In genomic region chr5:41795125-41795524, GRCh38 we compare ENCODE assay signal across 16 cellular contexts.
DNase-seq lines count a peak whose midpoint lies in the region; ATAC-seq, FAIRE-seq and TF ChIP-seq lines count a peak whose summit lies in the region.
"Had no signal": no experiment of that assay in that cellular context is flagged by ENCODE, and none has a peak within 500 bp of the region (broad histone marks: within the 10 kb centered on the region; RNA-seq: fewer than 3 reads in every experiment).

No MANE protein-coding gene starts in this region.

- H3K27ac ChIP-seq in SK-N-SH (ENCODE audit: low read depth in 2 of 2, low read length in 1 of 2) (peak overlapping the region; percentile 92 to 93), right cardiac atrium (ENCODE audit: low read length) (peak overlapping the region; percentile 57), smooth muscle cell (ENCODE audit: low read depth) (peak overlapping the region; percentile 96)
- H3K27ac ChIP-seq: BLaER1, breast epithelium, pancreas had no signal

- H3K36me3 ChIP-seq in SK-N-SH (replicated peaks in 1 of 2; ENCODE audit: control insufficient read depth in 1 of 2, insufficient read depth in 2 of 2, low read length in 1 of 2): peaks cover 3 to 10% of the 10 kb centered on the region in 2 experiments
- no peaks in the 10 kb centered on the region for H3K36me3 ChIP-seq in smooth muscle cell (ENCODE audit: low read depth)
- H3K36me3 ChIP-seq: breast epithelium, pancreas had no signal

- no peaks in the 10 kb centered on the region for H3K27me3 ChIP-seq in SK-N-SH (ENCODE audit: insufficient read depth)
- H3K27me3 ChIP-seq in right cardiac atrium (ENCODE audit: control insufficient read depth, insufficient read depth): no peaks in the 10 kb centered on the region
- H3K27me3 ChIP-seq in smooth muscle cell (ENCODE audit: low read depth): no peaks in the 10 kb centered on the region
- H3K27me3 ChIP-seq: BLaER1, breast epithelium, pancreas had no signal

- FAIRE-seq in HTR-8/SVneo (lab: Jason Lieb, UNC): peak; percentile 55
- FAIRE-seq: pancreas, TTC549 had no signal

- H2AFZ ChIP-seq in SK-N-SH (ENCODE audit: low read depth): peak overlapping the region; percentile 81; the same call in 1 of the 2 replicates
- H2AFZ ChIP-seq in smooth muscle cell (ENCODE audit: low read depth): peak overlapping the region; percentile 2

- no peaks in the 10 kb centered on the region for H3K9me2 ChIP-seq in SK-N-SH

- TF ChIP-seq RAD21 in SK-N-SH (IDR thresholded peaks at IDR 0.05; ENCODE audit: low read length): no peak

- peaks cover 33 to 49% of the 10 kb centered on the region in 2 experiments for H3K4me1 ChIP-seq in SK-N-SH (ENCODE audit: control insufficient read depth in 1 of 2, insufficient read depth in 2 of 2, low read depth in 1 of 2, low read length in 1 of 2)
- peaks cover 8% of the 10 kb centered on the region for H3K4me1 ChIP-seq in right cardiac atrium (ENCODE audit: control insufficient read depth, insufficient read depth, low read length)
- H3K4me1 ChIP-seq in smooth muscle cell (ENCODE audit: low read depth): peaks cover 22% of the 10 kb centered on the region
- H3K4me1 ChIP-seq: BLaER1, breast epithelium, pancreas had no signal

- no peak for DNase-seq in HTR-8/SVneo (ENCODE audit: insufficient read length, low spot score)
- no peak for DNase-seq in SK-N-SH
- no peak for DNase-seq in right cardiac atrium
- no peak for DNase-seq in smooth muscle cell (lab: John Stamatoyannopoulos, UW; ENCODE audit: unreplicated experiment)
- no peak for DNase-seq in GDM1 (lab: John Stamatoyannopoulos, UW)
- DNase-seq: activated CD4-positive, alpha-beta T cell treated with anti-CD3 and anti-CD28 coated beads, Interleukin-2, amount 10 ng/mL, durations not matched to agents 24 days and 14 days; activated T-cell treated with anti-CD3 and anti-CD28 coated beads for 4 hours; NCI-H510A treated with DMSO at 0.1 percent for 48 hours; pancreas had no signal

- peak overlapping the region; percentile 68 for H3K4me2 ChIP-seq in SK-N-SH
- peak overlapping the region; percentile 63 for H3K4me2 ChIP-seq in smooth muscle cell
- H3K4me2 ChIP-seq: BLaER1 had no signal

- intact Hi-C loops in right cardiac atrium (cut with DNase I): no loop called here

- peaks cover 23% of the 10 kb centered on the region for H3F3A ChIP-seq in SK-N-SH (replicated peaks; ENCODE audit: insufficient read depth)
- H3F3A ChIP-seq in smooth muscle cell (ENCODE audit: low read depth): peaks cover 9% of the 10 kb centered on the region

- no peak for TF ChIP-seq EP300 in SK-N-SH (IDR thresholded peaks at IDR 0.05; ENCODE audit: borderline replicate concordance in 1 of 2, low read depth in 1 of 2, low read length in 1 of 2)

- no peaks in the 10 kb centered on the region for H3K9me3 ChIP-seq in SK-N-SH
- H3K9me3 ChIP-seq in right cardiac atrium (ENCODE audit: control insufficient read depth, low read length): no peaks in the 10 kb centered on the region
- H3K9me3 ChIP-seq in smooth muscle cell (replicated peaks; ENCODE audit: low read depth): no peaks in the 10 kb centered on the region
- H3K9me3 ChIP-seq: BLaER1, breast epithelium, pancreas had no signal

- WGBS in SK-N-SH (ENCODE audit: low lambda C conversion rate): 81% methylated on average over 6 of the region's 6 CpGs
- 72% methylated on average over 6 of the region's 6 CpGs for WGBS in right cardiac atrium
- WGBS in smooth muscle cell (ENCODE audit: low lambda C conversion rate): 35% methylated on average over 6 of the region's 6 CpGs

- H3K4me3 ChIP-seq in SK-N-SH (ENCODE audit: low read depth in 2 of 2, low read length in 1 of 2): no peak overlapping the region
- H3K4me3 ChIP-seq in right cardiac atrium (ENCODE audit: low read length): no peak overlapping the region
- no peak overlapping the region for H3K4me3 ChIP-seq in smooth muscle cell
- H3K4me3 ChIP-seq: BLaER1, breast epithelium, pancreas, skin epidermis had no signal

- H4K20me1 ChIP-seq in SK-N-SH (ENCODE audit: insufficient read depth): no peaks in the 10 kb centered on the region
- H4K20me1 ChIP-seq in smooth muscle cell (ENCODE audit: low read depth): no peaks in the 10 kb centered on the region
- H4K20me1 ChIP-seq: BLaER1 had no signal

- peak in 1 of 2 donors; percentile 34 for ATAC-seq in right cardiac atrium
- no peak for ATAC-seq in HG03175 (IDR thresholded peaks at IDR 0.05; ENCODE audit: unreplicated experiment)
- no peak for ATAC-seq in GM21360 (IDR thresholded peaks at IDR 0.05; ENCODE audit: unreplicated experiment)
- ATAC-seq: activated naive CD4-positive, alpha-beta T cell treated with anti-CD3 and anti-CD28 coated beads, Interleukin-2, amount 50 U/mL, for 72 hours had no signal

- H3K79me2 ChIP-seq in SK-N-SH (ENCODE audit: insufficient read depth) (no peaks in the 10 kb centered on the region), smooth muscle cell (ENCODE audit: low read depth) (no peaks in the 10 kb centered on the region)

- CTCF ChIA-PET in SK-N-SH (lab: Yijun Ruan, JAX): interaction anchor here (0.6 to 1.3 kb wide), 3 partner anchors 13 to 50 kb away, joined by 4 read pairs; no protein-coding TSS in a partner anchor

- H3K9ac ChIP-seq in SK-N-SH: peak overlapping the region; percentile 62; the same call in 1 of the 2 replicates
- peak overlapping the region; percentile 87 for H3K9ac ChIP-seq in smooth muscle cell (ENCODE audit: low read depth)
- H3K9ac ChIP-seq: BLaER1 had no signal

- POLR2A ChIA-PET in SK-N-SH (lab: Yijun Ruan, JAX): interaction anchor here (0.6 kb wide), 1 partner anchor 346 kb away, joined by 3 read pairs; no protein-coding TSS in a partner anchor

- TF ChIP-seq CTCF in SK-N-SH (IDR thresholded peaks at IDR 0.05) (no peak), smooth muscle cell (IDR thresholded peaks at IDR 0.05; ENCODE audit: borderline replicate concordance, insufficient read depth, poor library complexity, severe bottlenecking) (no peak)

TF ChIP-seq in SK-N-SH, 30 proteins besides CTCF, POLR2A, EP300 and RAD21:
- no peak for TF ChIP-seq EZH2phosphoT487 (IDR thresholded peaks at IDR 0.05; ENCODE audit: borderline replicate concordance, low read depth)
- TF ChIP-seq FOXM1 (IDR thresholded peaks at IDR 0.05; ENCODE audit: low read depth): no peak
- TF ChIP-seq, protein P1, sequence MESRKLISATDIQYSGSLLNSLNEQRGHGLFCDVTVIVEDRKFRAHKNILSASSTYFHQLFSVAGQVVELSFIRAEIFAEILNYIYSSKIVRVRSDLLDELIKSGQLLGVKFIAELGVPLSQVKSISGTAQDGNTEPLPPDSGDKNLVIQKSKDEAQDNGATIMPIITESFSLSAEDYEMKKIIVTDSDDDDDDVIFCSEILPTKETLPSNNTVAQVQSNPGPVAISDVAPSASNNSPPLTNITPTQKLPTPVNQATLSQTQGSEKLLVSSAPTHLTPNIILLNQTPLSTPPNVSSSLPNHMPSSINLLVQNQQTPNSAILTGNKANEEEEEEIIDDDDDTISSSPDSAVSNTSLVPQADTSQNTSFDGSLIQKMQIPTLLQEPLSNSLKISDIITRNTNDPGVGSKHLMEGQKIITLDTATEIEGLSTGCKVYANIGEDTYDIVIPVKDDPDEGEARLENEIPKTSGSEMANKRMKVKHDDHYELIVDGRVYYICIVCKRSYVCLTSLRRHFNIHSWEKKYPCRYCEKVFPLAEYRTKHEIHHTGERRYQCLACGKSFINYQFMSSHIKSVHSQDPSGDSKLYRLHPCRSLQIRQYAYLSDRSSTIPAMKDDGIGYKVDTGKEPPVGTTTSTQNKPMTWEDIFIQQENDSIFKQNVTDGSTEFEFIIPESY (IDR thresholded peaks at IDR 0.05; ENCODE audit: borderline replicate concordance, low read depth): no peak
- TF ChIP-seq, protein P2, sequence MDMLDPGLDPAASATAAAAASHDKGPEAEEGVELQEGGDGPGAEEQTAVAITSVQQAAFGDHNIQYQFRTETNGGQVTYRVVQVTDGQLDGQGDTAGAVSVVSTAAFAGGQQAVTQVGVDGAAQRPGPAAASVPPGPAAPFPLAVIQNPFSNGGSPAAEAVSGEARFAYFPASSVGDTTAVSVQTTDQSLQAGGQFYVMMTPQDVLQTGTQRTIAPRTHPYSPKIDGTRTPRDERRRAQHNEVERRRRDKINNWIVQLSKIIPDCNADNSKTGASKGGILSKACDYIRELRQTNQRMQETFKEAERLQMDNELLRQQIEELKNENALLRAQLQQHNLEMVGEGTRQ (IDR thresholded peaks at IDR 0.05; ENCODE audit: borderline replicate concordance, low read depth, low read length): no peak
- TF ChIP-seq RFX5 (IDR thresholded peaks at IDR 0.05; ENCODE audit: low read length): no peak
